In genomic region chr11:92329644-92330043, GRCh38 we compare ENCODE assay signal across 1 cellular context.
TF ChIP-seq lines count a peak whose summit lies in the region.

No MANE protein-coding gene starts in this region.

TF ChIP-seq in IMR-90, 13 proteins besides CTCF, POLR2A, EP300 and RAD21 (continued from another document):
- TF ChIP-seq RFX5 (IDR thresholded peaks at IDR 0.05; ENCODE audit: low read depth, low read length) (no peak), MXI1 (IDR thresholded peaks at IDR 0.05; ENCODE audit: borderline replicate concordance, low read depth, low read length) (no peak)
